In genomic region chr11:69295995-69296889, GRCh38 we compare ENCODE assay signal across 8 cellular contexts. TPM values are rescaled to one million over a fixed set of nuclear protein-coding genes. Genes with fewer than 3 reads are reported as not detected.
DNase-seq lines count a peak whose midpoint lies in the region; ATAC-seq, FAIRE-seq and TF ChIP-seq lines count a peak whose summit lies in the region.

No MANE protein-coding gene starts in this region.

- H2AK5ac ChIP-seq in mesendoderm (ENCODE audit: low read length): no peak overlapping the region

- in situ Hi-C loops in K562 (cut with MboI): no loop called here

- no peak overlapping the region for H4K5ac ChIP-seq in mesendoderm (ENCODE audit: low read length)

- H3K27me3 ChIP-seq in K562 (ENCODE audit: control insufficient read depth in 2 of 2, insufficient read depth in 2 of 2, low read length in 2 of 2) (no peaks in the 10 kb centered on the region), mesendoderm (ENCODE audit: insufficient read depth, low read length, poor library complexity) (no peaks in the 10 kb centered on the region)

- TF ChIP-seq POLR2A in K562 (conservative IDR thresholded peaks at IDR 0.05): no peak

- peak overlapping the region; percentile 81 to 95 for H3K9ac ChIP-seq in K562 (ENCODE audit: insufficient read depth in 1 of 2, low read depth in 2 of 2, low read length in 2 of 2)
- no peak overlapping the region for H3K9ac ChIP-seq in mesendoderm (ENCODE audit: low read length)

- peaks cover 3% of the 10 kb centered on the region for H3K9me1 ChIP-seq in K562 (ENCODE audit: control insufficient read depth, insufficient read depth, low read length)

- peak overlapping the region; percentile 69 for H3K4me3 ChIP-seq in K562
- no peak overlapping the region for H3K4me3 ChIP-seq in mesendoderm (ENCODE audit: low read length)

- WGBS in K562 (ENCODE audit: insufficient coverage, low coverage, missing lambda C conversion rate): 27% methylated on average over 18 of the region's 18 CpGs
- no CpG with 5 or more reads among the region's 18 CpGs for WGBS in mesendoderm (ENCODE audit: extremely low coverage, insufficient coverage, low lambda C conversion rate)

- peak overlapping the region; percentile 97 for H3K4me2 ChIP-seq in K562 (ENCODE audit: insufficient read depth, low read length)
- no peak overlapping the region for H3K4me2 ChIP-seq in mesendoderm (ENCODE audit: low read length)

- peak overlapping the region; percentile 73; the same call in 1 of the 2 replicates for H2AFZ ChIP-seq in K562 (ENCODE audit: low read depth, low read length)

- no peak overlapping the region for H4K8ac ChIP-seq in mesendoderm (ENCODE audit: low read depth, low read length)

- ATAC-seq in K562 (peak; percentile 3; the same call in 1 of the 3 replicates), HG02678 (IDR thresholded peaks at IDR 0.05; ENCODE audit: unreplicated experiment) (no peak), GM18498 (IDR thresholded peaks at IDR 0.05; ENCODE audit: unreplicated experiment) (no peak)

- intact Hi-C loops in K562 (cut with micrococcal nuclease): loop anchor here (2.0 to 10.0 kb wide), 5 partner anchors 69 to 161 kb away; no protein-coding TSS in a partner anchor

- no peak for TF ChIP-seq EP300 in K562 (IDR thresholded peaks at IDR 0.05; ENCODE audit: low read length)

- H2BK15ac ChIP-seq in mesendoderm (replicated peaks; ENCODE audit: low read depth): no peak overlapping the region

- no peak overlapping the region for H3K4ac ChIP-seq in mesendoderm (ENCODE audit: low read depth, low read length)

- H3K9me3 ChIP-seq in K562 (replicated peaks; ENCODE audit: control insufficient read depth, insufficient read depth, low read depth, low read length): no peaks in the 10 kb centered on the region; the same call in 1 of the 2 replicates

- H3K79me1 ChIP-seq in mesendoderm (ENCODE audit: low read length): no peaks in the 10 kb centered on the region

- H3K27ac ChIP-seq in K562 (ENCODE audit: extremely low read depth, low read depth, low read length) (peak overlapping the region; percentile 94), mesendoderm (ENCODE audit: low read depth, low read length) (no peak overlapping the region)

- no peaks in the 10 kb centered on the region; the same call in 1 of the 2 replicates for H4K20me1 ChIP-seq in K562 (replicated peaks; ENCODE audit: control insufficient read depth, insufficient read depth, low read length)

- no peak overlapping the region for H2BK120ac ChIP-seq in mesendoderm (ENCODE audit: low read depth, low read length)

- CTCF ChIA-PET in K562 (lab: Yijun Ruan, JAX; ENCODE audit: low intra/inter-chr PET ratio): no interaction called here

- peak; percentile 86 to 88 for DNase-seq in AML-193 (lab: John Stamatoyannopoulos, UW)
- DNase-seq in LHCN-M2 (ENCODE audit: low read depth): peak; percentile 75
- peak in 1 of 4 experiments; percentile 53 for DNase-seq in K562 (ENCODE audit: extremely low read depth in 1 of 4, low spot score in 3 of 4)
- peak; percentile 22 for DNase-seq in medulla oblongata (ENCODE audit: extremely low spot score)
- DNase-seq in cerebellar cortex (ENCODE audit: low spot score): no peak
- DNase-seq in mesendoderm: no peak

- H3K4me1 ChIP-seq in K562 (replicated peaks in 1 of 2; ENCODE audit: control insufficient read depth in 2 of 2, insufficient read depth in 2 of 2, low read length in 2 of 2) (peaks cover 62 to 75% of the 10 kb centered on the region in 2 experiments), mesendoderm (ENCODE audit: control insufficient read depth, low read depth, low read length) (no peaks in the 10 kb centered on the region)

- TF ChIP-seq RAD21 in K562 (CRISPR knock-in tag; conservative IDR thresholded peaks at IDR 0.05 in 1 of 2, IDR thresholded peaks at IDR 0.05 in 1 of 2): no peak

- H2BK5ac ChIP-seq in mesendoderm (ENCODE audit: low read length): no peak overlapping the region

- POLR2A ChIA-PET in K562 (lab: Yijun Ruan, JAX): interaction anchor here (0.6 to 1.5 kb wide), 4 partner anchors 13 to 135 kb away, joined by 3 to 5 read pairs (median 4); no protein-coding TSS in a partner anchor

- H3K56ac ChIP-seq in mesendoderm (ENCODE audit: low read length): no peak overlapping the region

- H3K23ac ChIP-seq in mesendoderm (ENCODE audit: low read length): no peak overlapping the region

- no peak for TF ChIP-seq CTCF in K562 (IDR thresholded peaks at IDR 0.05 in 2 of 3, conservative IDR thresholded peaks at IDR 0.05 in 1 of 3; ENCODE audit: insufficient read depth in 2 of 3, low read depth in 1 of 3, low read length in 3 of 3)

- peaks cover 15% of the 10 kb centered on the region for H3K36me3 ChIP-seq in K562 (ENCODE audit: control insufficient read depth, insufficient read depth, low read length)
- no peaks in the 10 kb centered on the region for H3K36me3 ChIP-seq in mesendoderm (ENCODE audit: control insufficient read depth, insufficient read depth, low read length)

- no peak for FAIRE-seq in K562 (lab: Jason Lieb, UNC)

- no TSS peak for BruUV-seq in K562 (replicated peaks; lab: Mats Ljungman, UMichigan)

- H3K79me2 ChIP-seq in K562 (ENCODE audit: control insufficient read depth, insufficient read depth, low read length): peaks cover 72% of the 10 kb centered on the region
- no peaks in the 10 kb centered on the region for H3K79me2 ChIP-seq in mesendoderm (ENCODE audit: control insufficient read depth, insufficient read depth, low read length)

- no peak overlapping the region for H3K18ac ChIP-seq in mesendoderm (ENCODE audit: low read length)

TF ChIP-seq in K562, 482 proteins besides CTCF, POLR2A, EP300 and RAD21 (continues in another document):
- TF ChIP-seq KAT7 (CRISPR knock-in tag; IDR thresholded peaks at IDR 0.05; ENCODE audit: borderline replicate concordance): peak; percentile 39; the same call in 1 of the 2 replicates
- no peak for TF ChIP-seq POLR2AphosphoS2 (IDR thresholded peaks at IDR 0.05; ENCODE audit: low read length)
- peak; percentile 36 for TF ChIP-seq SAP30 (IDR thresholded peaks at IDR 0.05; ENCODE audit: borderline replicate concordance, insufficient read depth, low read depth, low read length, poor library complexity, severe bottlenecking)
- TF ChIP-seq ZKSCAN1 (IDR thresholded peaks at IDR 0.05; ENCODE audit: low read depth, low read length): 0 out of 2 replicates have a peak, but pooled peaks have one; percentile 11
- TF ChIP-seq, protein P1, sequence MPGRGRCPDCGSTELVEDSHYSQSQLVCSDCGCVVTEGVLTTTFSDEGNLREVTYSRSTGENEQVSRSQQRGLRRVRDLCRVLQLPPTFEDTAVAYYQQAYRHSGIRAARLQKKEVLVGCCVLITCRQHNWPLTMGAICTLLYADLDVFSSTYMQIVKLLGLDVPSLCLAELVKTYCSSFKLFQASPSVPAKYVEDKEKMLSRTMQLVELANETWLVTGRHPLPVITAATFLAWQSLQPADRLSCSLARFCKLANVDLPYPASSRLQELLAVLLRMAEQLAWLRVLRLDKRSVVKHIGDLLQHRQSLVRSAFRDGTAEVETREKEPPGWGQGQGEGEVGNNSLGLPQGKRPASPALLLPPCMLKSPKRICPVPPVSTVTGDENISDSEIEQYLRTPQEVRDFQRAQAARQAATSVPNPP (IDR thresholded peaks at IDR 0.05; ENCODE audit: borderline replicate concordance, insufficient read depth, insufficient read length): no peak

RNA-seq across cellular contexts. Expression of gene MYEOV, which starts 2.3 kb away (rescaled TPM):
- total RNA-seq in LHCN-M2 (2014; rRNA removed) (11.8 and 21.0 TPM in 2 replicates), K562 (2014; rRNA removed) (29.5 and 33.6 TPM in 2 replicates), K562 (2014; rRNA removed; fragmentation: Illumina TruSeq; extraction: Trizol) (29.7 and 32.2 TPM in 2 replicates), K562 (2015; rRNA removed; fragmentation: Illumina TruSeq; extraction: Trizol) (26.1 and 28.1 TPM in 2 replicates), K562 (2021) (77.7 and 92.3 TPM in 2 replicates)
- 36.9 TPM for polyA plus RNA-seq in LHCN-M2 (2012)
- 153 and 334 TPM in 2 replicates for total RNA-seq in K562 (2011; cell fraction: chromatin; rRNA removed; ENCODE audit: low replicate concordance)
- 281 and 292 TPM in 2 replicates for total RNA-seq in K562 (2011; cell fraction: nucleolus; rRNA removed)
- total RNA-seq in K562 (2011; cell fraction: nucleoplasm; rRNA removed): 180 and 211 TPM in 2 replicates
- polyA plus RNA-seq in K562 (2011; rRNA removed) (133 TPM in 2 replicates), K562 (2014; fragmentation: Illumina TruSeq; extraction: Trizol) (68.2 and 86.9 TPM in 2 replicates), K562 (2014; fragmentation: Nextera tagmentation; extraction: Ambion mirVana) (10 to 100 TPM; 10.2 to 11.5 TPM), K562 (2014; rRNA removed) (80.9 and 87.6 TPM in 2 replicates)
- 96.6 and 154 TPM in 2 replicates for polyA plus RNA-seq in K562 (2011; cell fraction: cytosol; rRNA removed)
- 301 and 457 TPM in 2 replicates for polyA plus RNA-seq in K562 (2011; cell fraction: nucleus; rRNA removed)
- polyA plus RNA-seq in K562 (2012): 69.0 and 89.1 TPM in 2 replicates
- 48.1 and 73.1 TPM in 2 replicates for polyA minus RNA-seq in K562 (2011; rRNA and poly(A)+ RNA removed)
- 38.3 and 45.9 TPM in 2 replicates for polyA minus RNA-seq in K562 (2011; cell fraction: cytosol; rRNA and poly(A)+ RNA removed)
- 87.9 and 158 TPM in 2 replicates for polyA minus RNA-seq in K562 (2011; cell fraction: nucleus; rRNA and poly(A)+ RNA removed)
- 0.08 TPM for polyA plus RNA-seq in mesendoderm (2013, experiment 1 of 2)
- polyA plus RNA-seq in mesendoderm (2013, experiment 2 of 2): 0.04 TPM

Comparison
In these comparisons a context has a peak if more than half of its experiments do, and no peak if none do; other contexts are left out.
1. DNase-seq: peak in AML-193 (2 of 2), LHCN-M2 (single experiment) and medulla oblongata (single experiment); none in cerebellar cortex (single experiment) and mesendoderm (single experiment).